In genomic region chr19:1873524-1874473, GRCh38 we compare ENCODE assay signal across 8 cellular contexts. TPM values are rescaled to one million over a fixed set of nuclear protein-coding genes. Genes with fewer than 3 reads are reported as not detected.
DNase-seq lines count a peak whose midpoint lies in the region; ATAC-seq, FAIRE-seq and TF ChIP-seq lines count a peak whose summit lies in the region.

No MANE protein-coding gene starts in this region.

- no peaks in the 10 kb centered on the region for H3K27me3 Mint-ChIP-seq in T-helper 2 cell treated with Interferon-gamma antibody and Interleukin-4, amounts not matched to agents 5 μg/mL and 100 μg/mL, for 36 hours (ENCODE audit: low read depth)
- no peaks in the 10 kb centered on the region for H3K27me3 Mint-ChIP-seq in activated naive CD8-positive, alpha-beta T cell treated with anti-CD3 and anti-CD28 coated beads, Interleukin-2, amount 10 ng/mL, durations not matched to agents 7 days and 5 days

- peaks cover 0 to 2% of the 10 kb centered on the region in 2 experiments for H3K36me3 ChIP-seq in keratinocyte (ENCODE audit: control insufficient read depth in 2 of 2, extremely low read depth in 1 of 2, insufficient read depth in 2 of 2, low read length in 2 of 2)
- H3K36me3 ChIP-seq in thoracic aorta, result no peaks in the 10 kb centered on the region

- H3K4me1 ChIP-seq in keratinocyte (ENCODE audit: control insufficient read depth, extremely low read depth, insufficient read depth, low read length) (peaks cover 27% of the 10 kb centered on the region), thoracic aorta (ENCODE audit: control insufficient read depth in 1 of 2, low read depth in 2 of 2) (peaks cover 29 to 37% of the 10 kb centered on the region in 2 donors)

- peaks cover 6% of the 10 kb centered on the region for H4K20me1 ChIP-seq in keratinocyte (ENCODE audit: control insufficient read depth, extremely low read depth, insufficient read depth, low read length)

- peak overlapping the region; percentile 90 for H3K9ac ChIP-seq in keratinocyte (ENCODE audit: control insufficient read depth, extremely low read depth, insufficient read depth, low read length)

- H3K4me3 ChIP-seq in keratinocyte (ENCODE audit: control insufficient read depth in 2 of 3, extremely low read depth in 1 of 3, insufficient read depth in 2 of 3, low read depth in 1 of 3, low read length in 3 of 3) (peak overlapping the region; percentile 17 to 80 (median 60)), thoracic aorta (peak overlapping the region; percentile 71)

- dilution Hi-C loops in keratinocyte (cut with MboI; ENCODE audit: extremely low pct_ligation_motif_present, low sequenced_read_pairs), result no loop called here

- H3K4me2 ChIP-seq in keratinocyte (ENCODE audit: control insufficient read depth, extremely low read depth, insufficient read depth, low read depth, low read length), result peak overlapping the region; percentile 99

- no peak for ATAC-seq in activated naive CD8-positive, alpha-beta T cell treated with anti-CD3 and anti-CD28 coated beads, Interleukin-2, amount 10 ng/mL, durations not matched to agents 7 days and 5 days (ENCODE audit: low read depth)
- ATAC-seq in thoracic aorta (ENCODE audit: insufficient number of reproducible peaks, low FRiP score, low read depth), result no peak
- ATAC-seq in HG02623 (IDR thresholded peaks at IDR 0.05; ENCODE audit: unreplicated experiment), result no peak

- no peak for DNase-seq in T-helper 2 cell treated with Interferon-gamma antibody and Interleukin-4, amounts not matched to agents 5 μg/mL and 100 μg/mL, for 36 hours (ENCODE audit: low spot score)
- DNase-seq in T-helper 2 cell, result no peak
- DNase-seq in activated naive CD8-positive, alpha-beta T cell treated with anti-CD3 and anti-CD28 coated beads, Interleukin-2, amount 10 ng/mL, durations not matched to agents 7 days and 5 days, result no peak
- DNase-seq in keratinocyte (ENCODE audit: low read depth, low spot score), result no peak
- DNase-seq in thoracic aorta (ENCODE audit: low spot score), result no peak
- no peak for DNase-seq in DMS114 treated with DMSO at 0.1 percent for 48 hours (lab: John Stamatoyannopoulos, UW; ENCODE audit: unreplicated experiment)
- DNase-seq in occipital lobe (lab: John Stamatoyannopoulos, UW), result no peak

- peaks cover 44% of the 10 kb centered on the region for H3K79me2 ChIP-seq in keratinocyte (ENCODE audit: control insufficient read depth, insufficient read depth, low read length)

- peak overlapping the region; percentile 91 for H3K27ac Mint-ChIP-seq in T-helper 2 cell treated with Interferon-gamma antibody and Interleukin-4, amounts not matched to agents 5 μg/mL and 100 μg/mL, for 36 hours
- peak overlapping the region; percentile 99 for H3K27ac Mint-ChIP-seq in activated naive CD8-positive, alpha-beta T cell treated with anti-CD3 and anti-CD28 coated beads, Interleukin-2, amount 10 ng/mL, durations not matched to agents 7 days and 5 days

- peak overlapping the region; percentile 91 for H3K4me3 Mint-ChIP-seq in T-helper 2 cell treated with Interferon-gamma antibody and Interleukin-4, amounts not matched to agents 5 μg/mL and 100 μg/mL, for 36 hours
- peak overlapping the region; percentile 99 for H3K4me3 Mint-ChIP-seq in activated naive CD8-positive, alpha-beta T cell treated with anti-CD3 and anti-CD28 coated beads, Interleukin-2, amount 10 ng/mL, durations not matched to agents 7 days and 5 days

- H3K27ac ChIP-seq in keratinocyte (ENCODE audit: control insufficient read depth, insufficient read depth, low read length) (peak overlapping the region; percentile 79), thoracic aorta (peak overlapping the region; percentile 1 to 34)

- TF ChIP-seq CTCF in keratinocyte (optimal IDR thresholded peaks at IDR 0.05 in 1 of 3, IDR thresholded peaks at IDR 0.05 in 1 of 3, conservative IDR thresholded peaks at IDR 0.05 in 1 of 3; ENCODE audit: extremely low read depth in 1 of 3, insufficient read depth in 2 of 3, low read length in 3 of 3), result no peak
- no peak for TF ChIP-seq CTCF in thoracic aorta (IDR thresholded peaks at IDR 0.05)

- peak; percentile 59 for FAIRE-seq in keratinocyte (lab: Jason Lieb, UNC)

- peaks cover 16% of the 10 kb centered on the region for H3K4me1 Mint-ChIP-seq in T-helper 2 cell treated with Interferon-gamma antibody and Interleukin-4, amounts not matched to agents 5 μg/mL and 100 μg/mL, for 36 hours (ENCODE audit: low read depth)
- H3K4me1 Mint-ChIP-seq in activated naive CD8-positive, alpha-beta T cell treated with anti-CD3 and anti-CD28 coated beads, Interleukin-2, amount 10 ng/mL, durations not matched to agents 7 days and 5 days, result peaks cover 23% of the 10 kb centered on the region

- H3K27me3 ChIP-seq in keratinocyte (ENCODE audit: control insufficient read depth, extremely low read depth, insufficient read depth, low read length) (no peaks in the 10 kb centered on the region), thoracic aorta (replicated peaks; ENCODE audit: insufficient read depth) (no peaks in the 10 kb centered on the region)

- POLR2A ChIA-PET in activated naive CD8-positive, alpha-beta T cell treated with anti-CD3 and anti-CD28 coated beads, Interleukin-2, amount 10 ng/mL, durations not matched to agents 7 days and 5 days (lab: Charles Lee), result interaction anchor here (0.7 to 3.0 kb wide), 4 partner anchors 9 to 214 kb away, joined by 3 to 46 read pairs (median 8); partner anchors contain the start of gene ABHD17A

- no peaks in the 10 kb centered on the region for H3K9me1 ChIP-seq in keratinocyte (ENCODE audit: control insufficient read depth, extremely low read depth, insufficient read depth, low read length)

- H3K36me3 Mint-ChIP-seq in T-helper 2 cell treated with Interferon-gamma antibody and Interleukin-4, amounts not matched to agents 5 μg/mL and 100 μg/mL, for 36 hours (ENCODE audit: low read depth), result peaks cover 20% of the 10 kb centered on the region
- peaks cover 13% of the 10 kb centered on the region for H3K36me3 Mint-ChIP-seq in activated naive CD8-positive, alpha-beta T cell treated with anti-CD3 and anti-CD28 coated beads, Interleukin-2, amount 10 ng/mL, durations not matched to agents 7 days and 5 days

- H3K9me3 Mint-ChIP-seq in T-helper 2 cell treated with Interferon-gamma antibody and Interleukin-4, amounts not matched to agents 5 μg/mL and 100 μg/mL, for 36 hours, result no peaks in the 10 kb centered on the region
- no peaks in the 10 kb centered on the region for H3K9me3 Mint-ChIP-seq in activated naive CD8-positive, alpha-beta T cell treated with anti-CD3 and anti-CD28 coated beads, Interleukin-2, amount 10 ng/mL, durations not matched to agents 7 days and 5 days

- H3K9me3 ChIP-seq in keratinocyte (ENCODE audit: control insufficient read depth, low read depth, low read length) (no peaks in the 10 kb centered on the region), thoracic aorta (no peaks in the 10 kb centered on the region)

- H2AFZ ChIP-seq in keratinocyte (ENCODE audit: control insufficient read depth, low read length), result no peak overlapping the region

RNA-seq across cellular contexts. Expression of gene KLF16, which starts 10.4 kb away (rescaled TPM):
- total RNA-seq in activated naive CD8-positive, alpha-beta T cell treated with anti-CD3 and anti-CD28 coated beads, Interleukin-2, amount 10 ng/mL, durations not matched to agents 7 days and 5 days, result 10 to 100 TPM; 21.5 to 21.8 TPM
- 4.9 to 14.7 TPM (median 6.0 TPM) in 3 replicates for polyA plus RNA-seq in keratinocyte
- 2.6 TPM for polyA plus RNA-seq in keratinocyte (2011; ENCODE audit: low read depth)
- 4.7 and 19.3 TPM in 2 replicates for polyA plus RNA-seq in keratinocyte (2011; cell fraction: cytosol; rRNA removed)
- 7.7 and 17.7 TPM in 2 replicates for polyA plus RNA-seq in keratinocyte (2011; cell fraction: nucleus; rRNA removed)
- polyA plus RNA-seq in keratinocyte (2012; ENCODE audit: low replicate concordance), result 13.9 and 30.6 TPM in 2 replicates
- polyA minus RNA-seq in keratinocyte, result 1.9 to 11.4 TPM (median 2.2 TPM) in 3 replicates
- 48.5 TPM for polyA minus RNA-seq in keratinocyte (2011; cell fraction: cytosol; rRNA and poly(A)+ RNA removed)
- 8.2 and 11.3 TPM in 2 replicates for polyA minus RNA-seq in keratinocyte (2011; cell fraction: nucleus; rRNA and poly(A)+ RNA removed)
- total RNA-seq in thoracic aorta (10 to 100 TPM in 1 of 2 donors, 1 to 10 TPM in 1; 7.7 to 11.0 TPM), occipital lobe (3.3 TPM)

RNA-seq across cellular contexts. Expression of gene ABHD17A, which starts 11.5 kb away (rescaled TPM):
- 100 to 1,000 TPM; 185 to 194 TPM for total RNA-seq in activated naive CD8-positive, alpha-beta T cell treated with anti-CD3 and anti-CD28 coated beads, Interleukin-2, amount 10 ng/mL, durations not matched to agents 7 days and 5 days
- 27.2 to 67.3 TPM (median 31.0 TPM) in 3 replicates for polyA plus RNA-seq in keratinocyte
- 9.2 TPM for polyA plus RNA-seq in keratinocyte (2011; ENCODE audit: low read depth)
- 20.8 and 62.5 TPM in 2 replicates for polyA plus RNA-seq in keratinocyte (2011; cell fraction: cytosol; rRNA removed)
- 29.9 and 47.5 TPM in 2 replicates for polyA plus RNA-seq in keratinocyte (2011; cell fraction: nucleus; rRNA removed)
- polyA plus RNA-seq in keratinocyte (2012; ENCODE audit: low replicate concordance), result 20.6 and 43.3 TPM in 2 replicates
- 13.2 to 23.4 TPM (median 20.6 TPM) in 3 replicates for polyA minus RNA-seq in keratinocyte
- polyA minus RNA-seq in keratinocyte (2011; cell fraction: cytosol; rRNA and poly(A)+ RNA removed), result 122 TPM
- polyA minus RNA-seq in keratinocyte (2011; cell fraction: nucleus; rRNA and poly(A)+ RNA removed), result 13.3 and 22.2 TPM in 2 replicates
- total RNA-seq in thoracic aorta, result 100 to 1,000 TPM in 1 of 2 donors, 10 to 100 TPM in 1; 96.8 to 143 TPM
- 50.5 TPM for total RNA-seq in occipital lobe

RNA-seq across cellular contexts. Expression of gene REXO1, which starts 25.5 kb away (rescaled TPM):
- 10 to 100 TPM; 57.9 to 60.4 TPM for total RNA-seq in activated naive CD8-positive, alpha-beta T cell treated with anti-CD3 and anti-CD28 coated beads, Interleukin-2, amount 10 ng/mL, durations not matched to agents 7 days and 5 days
- 6.1 to 18.6 TPM (median 9.1 TPM) in 3 replicates for polyA plus RNA-seq in keratinocyte
- polyA plus RNA-seq in keratinocyte (2011; ENCODE audit: low read depth), result 15.3 TPM
- 8.0 and 14.2 TPM in 2 replicates for polyA plus RNA-seq in keratinocyte (2011; cell fraction: cytosol; rRNA removed)
- 41.7 and 47.8 TPM in 2 replicates for polyA plus RNA-seq in keratinocyte (2011; cell fraction: nucleus; rRNA removed)
- polyA plus RNA-seq in keratinocyte (2012; ENCODE audit: low replicate concordance), result 19.8 and 25.0 TPM in 2 replicates
- polyA minus RNA-seq in keratinocyte, result 16.5 to 40.9 TPM (median 17.7 TPM) in 3 replicates
- polyA minus RNA-seq in keratinocyte (2011; cell fraction: cytosol; rRNA and poly(A)+ RNA removed), result 27.4 TPM
- 12.9 and 19.1 TPM in 2 replicates for polyA minus RNA-seq in keratinocyte (2011; cell fraction: nucleus; rRNA and poly(A)+ RNA removed)
- total RNA-seq in thoracic aorta (10 to 100 TPM; 18.2 to 24.5 TPM), occipital lobe (2.8 TPM)

RNA-seq across cellular contexts. Expression of gene ADAT3, which starts 31.4 kb away (rescaled TPM):
- 1 to 10 TPM; 7.6 to 9.3 TPM for total RNA-seq in activated naive CD8-positive, alpha-beta T cell treated with anti-CD3 and anti-CD28 coated beads, Interleukin-2, amount 10 ng/mL, durations not matched to agents 7 days and 5 days
- polyA plus RNA-seq in keratinocyte, result 0.55 to 0.93 TPM (median 0.85 TPM) in 3 replicates
- polyA plus RNA-seq in keratinocyte (2011; ENCODE audit: low read depth), result 0.69 TPM
- polyA plus RNA-seq in keratinocyte (2011; cell fraction: cytosol; rRNA removed), result 0.15 and 1.7 TPM in 2 replicates
- polyA plus RNA-seq in keratinocyte (2011; cell fraction: nucleus; rRNA removed), result 1.2 and 2.4 TPM in 2 replicates
- 1.9 and 3.4 TPM in 2 replicates for polyA plus RNA-seq in keratinocyte (2012; ENCODE audit: low replicate concordance)
- 0.20 to 0.36 TPM in 2 of 3 replicates, not detected in the other for polyA minus RNA-seq in keratinocyte
- polyA minus RNA-seq in keratinocyte (2011; cell fraction: cytosol; rRNA and poly(A)+ RNA removed), result 2.1 TPM
- polyA minus RNA-seq in keratinocyte (2011; cell fraction: nucleus; rRNA and poly(A)+ RNA removed), result 2.1 and 2.6 TPM in 2 replicates
- 1 to 10 TPM; 3.9 to 8.4 TPM for total RNA-seq in thoracic aorta
- 1.2 TPM for total RNA-seq in occipital lobe

RNA-seq across cellular contexts. Expression of gene SCAMP4, which starts 31.4 kb away (rescaled TPM):
- 10 to 100 TPM; 35.1 to 35.2 TPM for total RNA-seq in activated naive CD8-positive, alpha-beta T cell treated with anti-CD3 and anti-CD28 coated beads, Interleukin-2, amount 10 ng/mL, durations not matched to agents 7 days and 5 days
- 4.8 to 30.3 TPM (median 7.0 TPM) in 3 replicates for polyA plus RNA-seq in keratinocyte
- polyA plus RNA-seq in keratinocyte (2011; ENCODE audit: low read depth), result 10.6 TPM
- polyA plus RNA-seq in keratinocyte (2011; cell fraction: cytosol; rRNA removed), result 7.3 and 17.8 TPM in 2 replicates
- polyA plus RNA-seq in keratinocyte (2011; cell fraction: nucleus; rRNA removed), result 33.4 and 43.4 TPM in 2 replicates
- 27.2 and 45.1 TPM in 2 replicates for polyA plus RNA-seq in keratinocyte (2012; ENCODE audit: low replicate concordance)
- 8.2 to 40.3 TPM (median 10.1 TPM) in 3 replicates for polyA minus RNA-seq in keratinocyte
- polyA minus RNA-seq in keratinocyte (2011; cell fraction: cytosol; rRNA and poly(A)+ RNA removed), result 62.7 TPM
- polyA minus RNA-seq in keratinocyte (2011; cell fraction: nucleus; rRNA and poly(A)+ RNA removed), result 38.2 and 42.0 TPM in 2 replicates
- 10 to 100 TPM; 44.1 to 73.7 TPM for total RNA-seq in thoracic aorta
- 11.1 TPM for total RNA-seq in occipital lobe
